10 cellular contexts compared by ENCODE assay signal in the genomic region with DNA sequence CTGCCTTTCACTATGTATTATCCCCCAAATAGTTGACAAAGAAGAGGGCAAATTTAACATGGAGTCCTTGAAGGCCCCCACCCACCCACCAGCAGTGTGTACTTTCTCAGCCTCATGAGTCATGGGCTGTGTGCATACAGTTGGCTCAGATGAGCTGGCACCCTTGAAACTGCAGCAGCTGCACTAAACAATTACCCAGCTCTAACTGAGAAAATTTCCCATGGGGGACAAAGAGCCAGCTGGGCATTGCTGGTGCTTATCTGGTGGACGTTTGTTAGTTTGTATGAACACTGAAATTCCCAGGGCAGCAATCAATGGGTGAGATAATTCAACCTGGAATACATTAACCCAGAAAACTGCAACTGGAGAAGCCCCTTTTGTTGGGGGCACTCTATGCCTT.
DNase-seq lines count a peak whose midpoint lies in the region; ATAC-seq, FAIRE-seq and TF ChIP-seq lines count a peak whose summit lies in the region.
"Had no signal": no experiment of that assay in that cellular context is flagged by ENCODE, and none has a peak within 500 bp of the region (broad histone marks: within the 10 kb centered on the region; RNA-seq: fewer than 3 reads in every experiment).

No MANE protein-coding gene starts in this region.

- H3K27ac Mint-ChIP-seq in brain, result peak overlapping the region; percentile 60 to 95 (median 91)
- H3K27ac Mint-ChIP-seq in chondrocyte (ENCODE audit: unreplicated experiment), result no peak overlapping the region
- H3K27ac Mint-ChIP-seq: activated CD4-positive, alpha-beta memory T cell treated with anti-CD3 and anti-CD28 coated beads for 36 hours had no signal

- H3K9me3 Mint-ChIP-seq in brain (peaks cover 5 to 13% (median 7%) of the 10 kb centered on the region in 5 experiments), chondrocyte (ENCODE audit: low read depth) (peaks cover 6% of the 10 kb centered on the region)
- H3K9me3 Mint-ChIP-seq: activated CD4-positive, alpha-beta memory T cell treated with anti-CD3 and anti-CD28 coated beads for 36 hours had no signal

- no peak for TF ChIP-seq POLR2A in GM12891 (IDR thresholded peaks at IDR 0.05; ENCODE audit: low read depth, low read length)

- H3K4me3 Mint-ChIP-seq in brain (peak overlapping the region in 1 of 5 experiments; percentile 41), chondrocyte (ENCODE audit: unreplicated experiment) (no peak overlapping the region)
- H3K4me3 Mint-ChIP-seq: activated CD4-positive, alpha-beta memory T cell treated with anti-CD3 and anti-CD28 coated beads for 36 hours; central memory CD8-positive, alpha-beta T cell had no signal

- TF ChIP-seq CTCF in brain (conservative IDR thresholded peaks at IDR 0.05) (no peak), psoas muscle (IDR thresholded peaks at IDR 0.05) (no peak), chondrocyte (IDR thresholded peaks at IDR 0.05) (no peak)

- FAIRE-seq in GM12891 (lab: Jason Lieb, UNC), result no peak

- intact Hi-C loops in psoas muscle (cut with DNase I), result no loop called here

- 0 to 8% (median 4%) methylated on average over 1 of the region's 1 CpG for WGBS in psoas muscle, 3 donors

- ATAC-seq in GM21529 (IDR thresholded peaks at IDR 0.05; ENCODE audit: unreplicated experiment) (peak; percentile 61), psoas muscle (peak; percentile 72 to 89 (median 85))

- no peak overlapping the region for H3K27ac ChIP-seq in psoas muscle

- H3K27me3 Mint-ChIP-seq in brain (no peaks in the 10 kb centered on the region), chondrocyte (ENCODE audit: low read depth) (peaks cover 6% of the 10 kb centered on the region)
- H3K27me3 Mint-ChIP-seq: activated CD4-positive, alpha-beta memory T cell treated with anti-CD3 and anti-CD28 coated beads for 36 hours; central memory CD8-positive, alpha-beta T cell had no signal

- H3K4me1 ChIP-seq in psoas muscle, result no peaks in the 10 kb centered on the region

- peaks cover 11% of the 10 kb centered on the region for H3K36me3 Mint-ChIP-seq in brain
- no peaks in the 10 kb centered on the region for H3K36me3 Mint-ChIP-seq in chondrocyte (ENCODE audit: low read depth)
- H3K36me3 Mint-ChIP-seq: activated CD4-positive, alpha-beta memory T cell treated with anti-CD3 and anti-CD28 coated beads for 36 hours had no signal

- H3K27me3 ChIP-seq in psoas muscle (ENCODE audit: insufficient read depth in 3 of 3, low read length in 2 of 3), result no peaks in the 10 kb centered on the region

- no peaks in the 10 kb centered on the region for H3K36me3 ChIP-seq in psoas muscle (ENCODE audit: insufficient read depth in 1 of 2, low read depth in 1 of 2)

- H3K4me1 Mint-ChIP-seq in brain (peaks cover 50% of the 10 kb centered on the region), chondrocyte (ENCODE audit: low read depth) (peaks cover 7% of the 10 kb centered on the region)
- H3K4me1 Mint-ChIP-seq: central memory CD8-positive, alpha-beta T cell had no signal

- no peaks in the 10 kb centered on the region for H3K9me3 ChIP-seq in psoas muscle

- H3K4me3 ChIP-seq in psoas muscle, result no peak overlapping the region

- DNase-seq in NCI-H2029 (lab: John Stamatoyannopoulos, UW) (peak; percentile 54), psoas muscle (no peak), chondrocyte (ENCODE audit: low spot score) (no peak), GM12891 (ENCODE audit: insufficient read length, low spot score) (no peak), AG08396 (ENCODE audit: low spot score) (no peak)
- DNase-seq in stimulated activated CD4-positive, alpha-beta T cell treated with anti-CD3 and anti-CD28 coated beads, Interleukin-1b, Interleukin-23, amount 100 ng/mL, for 48 hours, result no peak
- DNase-seq: activated CD4-positive, alpha-beta memory T cell treated with anti-CD3 and anti-CD28 coated beads for 36 hours had no signal

TF ChIP-seq in GM12891, 5 proteins besides CTCF, POLR2A, EP300 and RAD21:
- TF ChIP-seq POU2F2 (IDR thresholded peaks at IDR 0.05; ENCODE audit: low read depth, low read length), result no peak
- TF ChIP-seq PAX5 (IDR thresholded peaks at IDR 0.05; ENCODE audit: insufficient read depth, low read length, severe bottlenecking), result no peak
- no peak for TF ChIP-seq TAF1 (IDR thresholded peaks at IDR 0.05; ENCODE audit: low read depth, low read length)
- TF ChIP-seq POLR2AphosphoS5 (IDR thresholded peaks at IDR 0.05; ENCODE audit: low read depth, low read length), result no peak
- TF ChIP-seq SPI1 (IDR thresholded peaks at IDR 0.05; ENCODE audit: low read depth, low read length), result no peak
